In genomic region chr3:123295171-123295900, GRCh38 we compare ENCODE assay signal across 2 cellular contexts.
TF ChIP-seq lines count a peak whose summit lies in the region.

No MANE protein-coding gene starts in this region.

TF ChIP-seq in SK-N-SH treated with all-trans-retinoic acid at 6 μM for 48 hours, 23 proteins besides CTCF, POLR2A, EP300 and RAD21:
- no peak for TF ChIP-seq CREB5 (CRISPR knock-in tag; IDR thresholded peaks at IDR 0.05; ENCODE audit: low read depth)
- no peak for TF ChIP-seq SNAI2 (CRISPR knock-in tag; IDR thresholded peaks at IDR 0.05)
- TF ChIP-seq ZNF8 (CRISPR knock-in tag; IDR thresholded peaks at IDR 0.05), result no peak
- TF ChIP-seq, protein P1, sequence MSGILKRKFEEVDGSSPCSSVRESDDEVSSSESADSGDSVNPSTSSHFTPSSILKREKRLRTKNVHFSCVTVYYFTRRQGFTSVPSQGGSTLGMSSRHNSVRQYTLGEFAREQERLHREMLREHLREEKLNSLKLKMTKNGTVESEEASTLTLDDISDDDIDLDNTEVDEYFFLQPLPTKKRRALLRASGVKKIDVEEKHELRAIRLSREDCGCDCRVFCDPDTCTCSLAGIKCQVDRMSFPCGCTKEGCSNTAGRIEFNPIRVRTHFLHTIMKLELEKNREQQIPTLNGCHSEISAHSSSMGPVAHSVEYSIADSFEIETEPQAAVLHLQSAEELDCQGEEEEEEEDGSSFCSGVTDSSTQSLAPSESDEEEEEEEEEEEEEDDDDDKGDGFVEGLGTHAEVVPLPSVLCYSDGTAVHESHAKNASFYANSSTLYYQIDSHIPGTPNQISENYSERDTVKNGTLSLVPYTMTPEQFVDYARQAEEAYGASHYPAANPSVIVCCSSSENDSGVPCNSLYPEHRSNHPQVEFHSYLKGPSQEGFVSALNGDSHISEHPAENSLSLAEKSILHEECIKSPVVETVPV (CRISPR knock-in tag; IDR thresholded peaks at IDR 0.05), result no peak
- TF ChIP-seq PPARA (CRISPR knock-in tag; IDR thresholded peaks at IDR 0.05; ENCODE audit: borderline replicate concordance), result no peak
- no peak for TF ChIP-seq ZC3H10 (CRISPR knock-in tag; IDR thresholded peaks at IDR 0.05)
- no peak for TF ChIP-seq TCF4 (CRISPR knock-in tag; IDR thresholded peaks at IDR 0.05; ENCODE audit: borderline replicate concordance)
- TF ChIP-seq CSDC2 (CRISPR knock-in tag; IDR thresholded peaks at IDR 0.05), result no peak
- no peak for TF ChIP-seq OSR1 (CRISPR knock-in tag; IDR thresholded peaks at IDR 0.05)
- TF ChIP-seq GLIS3 (CRISPR knock-in tag; IDR thresholded peaks at IDR 0.05), result no peak
- no peak for TF ChIP-seq BACH2 (CRISPR knock-in tag; IDR thresholded peaks at IDR 0.05; ENCODE audit: borderline replicate concordance)
- no peak for TF ChIP-seq TSHZ2 (CRISPR knock-in tag; IDR thresholded peaks at IDR 0.05)
- no peak for TF ChIP-seq ISL1 (CRISPR knock-in tag; IDR thresholded peaks at IDR 0.05)
- TF ChIP-seq POU6F1 (CRISPR knock-in tag; IDR thresholded peaks at IDR 0.05; ENCODE audit: borderline replicate concordance, low read depth), result no peak

TF ChIP-seq in SK-N-SH, 30 proteins besides CTCF, POLR2A, EP300 and RAD21:
- no peak for TF ChIP-seq FOXM1 (IDR thresholded peaks at IDR 0.05; ENCODE audit: low read depth)
- TF ChIP-seq, protein P2, sequence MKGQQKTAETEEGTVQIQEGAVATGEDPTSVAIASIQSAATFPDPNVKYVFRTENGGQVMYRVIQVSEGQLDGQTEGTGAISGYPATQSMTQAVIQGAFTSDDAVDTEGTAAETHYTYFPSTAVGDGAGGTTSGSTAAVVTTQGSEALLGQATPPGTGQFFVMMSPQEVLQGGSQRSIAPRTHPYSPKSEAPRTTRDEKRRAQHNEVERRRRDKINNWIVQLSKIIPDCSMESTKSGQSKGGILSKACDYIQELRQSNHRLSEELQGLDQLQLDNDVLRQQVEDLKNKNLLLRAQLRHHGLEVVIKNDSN (IDR thresholded peaks at IDR 0.05; ENCODE audit: borderline replicate concordance, low read depth), result no peak
- TF ChIP-seq TCF12 (IDR thresholded peaks at IDR 0.05), result no peak
- no peak for TF ChIP-seq MEF2A (IDR thresholded peaks at IDR 0.05; ENCODE audit: borderline replicate concordance, low read depth)
- no peak for TF ChIP-seq ELF1 (IDR thresholded peaks at IDR 0.05)
- TF ChIP-seq, protein P3, sequence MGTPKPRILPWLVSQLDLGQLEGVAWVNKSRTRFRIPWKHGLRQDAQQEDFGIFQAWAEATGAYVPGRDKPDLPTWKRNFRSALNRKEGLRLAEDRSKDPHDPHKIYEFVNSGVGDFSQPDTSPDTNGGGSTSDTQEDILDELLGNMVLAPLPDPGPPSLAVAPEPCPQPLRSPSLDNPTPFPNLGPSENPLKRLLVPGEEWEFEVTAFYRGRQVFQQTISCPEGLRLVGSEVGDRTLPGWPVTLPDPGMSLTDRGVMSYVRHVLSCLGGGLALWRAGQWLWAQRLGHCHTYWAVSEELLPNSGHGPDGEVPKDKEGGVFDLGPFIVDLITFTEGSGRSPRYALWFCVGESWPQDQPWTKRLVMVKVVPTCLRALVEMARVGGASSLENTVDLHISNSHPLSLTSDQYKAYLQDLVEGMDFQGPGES (IDR thresholded peaks at IDR 0.05; ENCODE audit: low read depth, low read length), result no peak
